28 cellular contexts compared by ENCODE assay signal in genomic region chr2:26870585-26871095, GRCh38. TPM values are rescaled to one million over a fixed set of nuclear protein-coding genes. Genes with fewer than 3 reads are reported as not detected.
"Had no signal": no experiment of that assay in that cellular context is flagged by ENCODE, and none has a peak within 500 bp of the region (broad histone marks: within the 10 kb centered on the region; RNA-seq: fewer than 3 reads in every experiment).

No MANE protein-coding gene starts in this region.

- H3K4me3 ChIP-seq: coronary artery, heart right ventricle, mucosa of descending colon, ovary, testis, tibial nerve had no signal

- H3K4me1 ChIP-seq: heart right ventricle, testis, tibial nerve had no signal

- H3K4me1 Mint-ChIP-seq: endodermal cell; naive thymus-derived CD8-positive, alpha-beta T cell; stimulated activated naive B cell treated with anti-CD40 and anti-IgM and Interleukin-4, amounts not matched to agents 10 μg/mL and 1 μg/mL and 100 μg/mL, for 72 hours; stimulated activated naive CD8-positive, alpha-beta T cell treated with anti-CD3 and anti-CD28 coated beads, Interleukin-15, amount 100 ng/mL, for 72 hours had no signal

- FAIRE-seq: endothelial cell of umbilical vein, frontal cortex, islet of Langerhans had no signal

- H3K27ac ChIP-seq: coronary artery, heart right ventricle, ovary, testis, tibial nerve had no signal

- H3K9me3 Mint-ChIP-seq: endodermal cell; naive thymus-derived CD8-positive, alpha-beta T cell; stimulated activated naive B cell treated with anti-CD40 and anti-IgM and Interleukin-4, amounts not matched to agents 10 μg/mL and 1 μg/mL and 100 μg/mL, for 72 hours; stimulated activated naive CD8-positive, alpha-beta T cell treated with anti-CD3 and anti-CD28 coated beads, Interleukin-15, amount 100 ng/mL, for 72 hours had no signal

- H3K36me3 ChIP-seq: heart right ventricle, ovary, tibial nerve had no signal

- DNase-seq: caudate nucleus; effector CD4-positive, alpha-beta T cell; endodermal cell; erythroblast; heart right ventricle; hypothalamus; left colon; mammary epithelial cell; mucosa of descending colon; naive thymus-derived CD8-positive, alpha-beta T cell; nucleus accumbens; ovary; stimulated activated CD4-positive, alpha-beta T cell treated with anti-CD3 and anti-CD28 coated beads, Interleukin-2, amount 100 ng/mL, for 24 hours; stimulated activated CD4-positive, alpha-beta T cell treated with anti-CD3 and anti-CD28 coated beads, Interleukin-4, amount 100 ng/mL, for 4 hours; stimulated activated naive B cell treated with anti-CD40 and anti-IgM and Interleukin-4, amounts not matched to agents 10 μg/mL and 1 μg/mL and 100 μg/mL, for 72 hours; stimulated activated naive CD8-positive, alpha-beta T cell treated with anti-CD3 and anti-CD28 coated beads, Interleukin-15, amount 100 ng/mL, for 72 hours; testis had no signal

- H3K9me3 ChIP-seq: heart right ventricle, mucosa of descending colon, ovary, testis, tibial nerve had no signal

- H3K4me3 Mint-ChIP-seq: endodermal cell; naive thymus-derived CD8-positive, alpha-beta T cell; neural crest cell; stimulated activated naive B cell treated with anti-CD40 and anti-IgM and Interleukin-4, amounts not matched to agents 10 μg/mL and 1 μg/mL and 100 μg/mL, for 72 hours; stimulated activated naive CD8-positive, alpha-beta T cell treated with anti-CD3 and anti-CD28 coated beads, Interleukin-15, amount 100 ng/mL, for 72 hours had no signal

- H3K27ac Mint-ChIP-seq: endodermal cell; naive thymus-derived CD8-positive, alpha-beta T cell; stimulated activated naive B cell treated with anti-CD40 and anti-IgM and Interleukin-4, amounts not matched to agents 10 μg/mL and 1 μg/mL and 100 μg/mL, for 72 hours; stimulated activated naive CD8-positive, alpha-beta T cell treated with anti-CD3 and anti-CD28 coated beads, Interleukin-15, amount 100 ng/mL, for 72 hours had no signal

- ATAC-seq: heart right ventricle; left colon; mucosa of descending colon; naive thymus-derived CD8-positive, alpha-beta T cell; sciatic nerve; stimulated activated naive B cell treated with anti-CD40 and anti-IgM and Interleukin-4, amounts not matched to agents 10 μg/mL and 1 μg/mL and 100 μg/mL, for 72 hours; stimulated activated naive CD8-positive, alpha-beta T cell treated with anti-CD3 and anti-CD28 coated beads, Interleukin-15, amount 100 ng/mL, for 72 hours had no signal

- H3K36me3 Mint-ChIP-seq: naive thymus-derived CD8-positive, alpha-beta T cell; stimulated activated naive B cell treated with anti-CD40 and anti-IgM and Interleukin-4, amounts not matched to agents 10 μg/mL and 1 μg/mL and 100 μg/mL, for 72 hours had no signal

- H3K27me3 ChIP-seq: ovary, testis had no signal

RNA-seq across cellular contexts. Expression of gene DPYSL5, which starts 22.7 kb away (rescaled TPM):
- total RNA-seq: endothelial cell of umbilical vein; fibroblast of lung; liver; mammary epithelial cell; naive thymus-derived CD8-positive, alpha-beta T cell; posterior vena cava; sciatic nerve; subcutaneous adipose tissue; tibial nerve had no signal
- polyA plus RNA-seq: endothelial cell of umbilical vein; fibroblast of lung; liver; mammary epithelial cell; naive thymus-derived CD8-positive, alpha-beta T cell had no signal
